In the genomic region with DNA sequence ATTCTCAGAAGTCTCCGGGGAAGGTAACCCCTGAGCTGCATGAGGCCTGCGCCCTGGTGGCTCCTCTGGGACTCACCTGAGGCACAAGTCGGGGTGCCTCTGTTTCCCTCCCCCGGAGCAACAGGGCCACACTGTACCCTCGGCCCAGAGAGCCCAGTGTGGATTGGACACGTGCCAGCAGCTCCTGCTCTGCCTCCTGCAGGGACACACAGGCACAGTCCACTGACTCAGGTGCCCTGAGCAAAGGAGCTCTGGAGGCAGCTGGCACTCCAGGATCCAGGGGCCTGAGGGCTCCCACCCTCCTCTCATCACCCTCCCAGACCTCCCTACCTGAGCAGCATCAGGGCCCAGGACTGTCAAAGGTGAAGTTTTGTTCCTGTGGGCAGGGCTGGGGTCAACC, we compare ENCODE assay signal across 19 cellular contexts.
"Had no signal": no experiment of that assay in that cellular context is flagged by ENCODE, and none has a peak within 500 bp of the region (broad histone marks: within the 10 kb centered on the region; RNA-seq: fewer than 3 reads in every experiment).

No MANE protein-coding gene starts in this region.

- H3K9ac ChIP-seq: neural progenitor cell had no signal

- H3K9me3 ChIP-seq: lower lobe of right lung, uterus had no signal

- H3K27ac ChIP-seq: brain microvascular endothelial cell, lower lobe of right lung, neural progenitor cell, uterus, VCaP had no signal

- DNase-seq: activated CD4-positive, alpha-beta memory T cell treated with anti-CD3 and anti-CD28 coated beads for 36 hours; activated effector memory CD4-positive, alpha-beta T cell treated with anti-CD3 and anti-CD28 coated beads, Interleukin-2, amount 50 U/mL, for 16 hours; activated T-cell treated with anti-CD3 and anti-CD28 coated beads, Interleukin-2, amount 50 U/mL, for 4 hours; amygdala; brain microvascular endothelial cell; cerebellar nuclear complex; dermis blood vessel endothelial cell; erythroblast; hippocampal formation; kidney glomerular epithelial cell; lower lobe of right lung; midbrain; retina; stimulated activated CD4-positive, alpha-beta T cell treated with anti-CD3 and anti-CD28 coated beads, Interleukin-15, amount 100 ng/mL, for 24 hours; stimulated activated CD4-positive, alpha-beta T cell treated with anti-CD3 and anti-CD28 coated beads, Interleukin-4, amount 100 ng/mL, for 24 hours; uterus had no signal

- H3K4me1 ChIP-seq: neural progenitor cell, uterus had no signal

- ATAC-seq: activated naive CD4-positive, alpha-beta T cell treated with anti-CD3 and anti-CD28 coated beads, Interleukin-2, amount 50 U/mL, for 72 hours; activated T-cell treated with anti-CD3 and anti-CD28 coated beads, Interleukin-2, amount 50 U/mL, for 4 hours; lower lobe of right lung had no signal

- H3K27me3 ChIP-seq: brain microvascular endothelial cell, neural progenitor cell, uterus had no signal

- H3K36me3 ChIP-seq: brain microvascular endothelial cell, lower lobe of right lung, neural progenitor cell, uterus had no signal

- H3K4me3 ChIP-seq: lower lobe of right lung, neural progenitor cell, uterus had no signal

- H2AFZ ChIP-seq: neural progenitor cell had no signal

- H3K4me2 ChIP-seq: neural progenitor cell had no signal
